8 cellular contexts compared by ENCODE assay signal in the genomic region with DNA sequence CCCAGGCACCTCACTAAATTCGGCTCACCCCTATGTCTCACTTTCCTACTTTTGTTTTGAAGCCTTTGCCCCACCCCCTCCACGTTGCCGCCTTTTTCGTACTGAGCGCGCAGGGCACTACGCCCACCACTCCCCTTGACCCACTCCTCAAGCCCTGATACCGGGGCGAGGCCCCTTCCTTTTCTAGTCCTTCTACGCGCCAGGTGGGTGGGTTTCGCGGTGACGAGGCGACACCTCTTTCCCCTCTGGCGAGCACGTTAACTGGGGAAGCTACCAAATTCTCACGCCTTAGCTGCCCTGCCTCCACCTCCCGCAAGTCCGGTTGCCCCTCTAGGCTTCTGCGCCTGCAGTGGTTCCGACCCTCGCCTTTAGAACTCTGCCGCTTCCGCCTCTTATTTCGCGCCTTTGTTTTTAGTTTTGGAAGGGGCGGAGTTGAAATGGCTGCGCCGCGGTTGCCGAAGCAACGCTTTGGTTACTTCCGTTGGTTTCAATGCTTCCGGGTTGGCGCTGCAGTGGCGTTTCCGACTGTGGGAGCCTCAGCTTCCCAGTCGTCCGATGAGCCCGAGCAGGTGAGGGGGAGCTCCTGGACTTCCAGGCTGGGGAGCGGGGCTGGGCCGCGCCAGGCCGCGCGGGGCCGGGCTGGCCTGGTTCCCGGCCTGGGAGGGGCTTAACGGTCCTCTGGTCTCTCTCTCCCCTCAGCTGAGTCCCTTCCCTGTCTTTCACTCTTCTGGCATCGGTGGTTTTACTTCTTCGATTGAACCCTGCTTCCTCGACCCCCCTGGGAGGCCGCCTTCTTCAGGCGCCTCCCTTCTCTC. TPM values are rescaled to one million over a fixed set of nuclear protein-coding genes. Genes with fewer than 3 reads are reported as not detected.
A peak's percentile ranks its signal among the peaks of the same experiment; 100 is the strongest.
DNase-seq lines count a peak whose midpoint lies in the region; ATAC-seq and TF ChIP-seq lines count a peak whose summit lies in the region.

A gene with protein sequence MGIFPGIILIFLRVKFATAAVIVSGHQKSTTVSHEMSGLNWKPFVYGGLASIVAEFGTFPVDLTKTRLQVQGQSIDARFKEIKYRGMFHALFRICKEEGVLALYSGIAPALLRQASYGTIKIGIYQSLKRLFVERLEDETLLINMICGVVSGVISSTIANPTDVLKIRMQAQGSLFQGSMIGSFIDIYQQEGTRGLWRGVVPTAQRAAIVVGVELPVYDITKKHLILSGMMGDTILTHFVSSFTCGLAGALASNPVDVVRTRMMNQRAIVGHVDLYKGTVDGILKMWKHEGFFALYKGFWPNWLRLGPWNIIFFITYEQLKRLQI (plus strand): TSS at position 512 of the 815 bp plus-strand sequence. CDS start 360 bp downstream, outside the sequence.

- peak; percentile 70 for DNase-seq in BE2C
- peak; percentile 60 for DNase-seq in NCI-H510A (lab: John Stamatoyannopoulos, UW)
- peak; percentile 39 to 51 for DNase-seq in activated CD4-positive, alpha-beta T cell treated with anti-CD3 and anti-CD28 coated beads for 24 hours (ENCODE audit: low read depth in 2 of 2)
- DNase-seq in chondrocyte (ENCODE audit: low spot score): no peak
- DNase-seq in kidney tubule cell (ENCODE audit: low spot score): peak; percentile 83
- DNase-seq in stimulated activated CD4-positive, alpha-beta T cell treated with anti-CD3 and anti-CD28 coated beads, Interleukin-2, amount 100 ng/mL, for 24 hours: peak; percentile 62 to 71

- H3K4me3 Mint-ChIP-seq in chondrocyte (ENCODE audit: unreplicated experiment): peak within 1 kb of the TSS; percentile 95

- peak within 1 kb of the TSS; percentile 80 for H3K4me3 ChIP-seq in BE2C (ENCODE audit: low read depth, low read length)

- no peaks in the 10 kb centered on the region for H3K27me3 ChIP-seq in BE2C

- peak; percentile 57 for TF ChIP-seq POLR2A in GM19193 (IDR thresholded peaks at IDR 0.05; ENCODE audit: extremely low read depth, insufficient read depth, insufficient read length)

- no peaks in the 10 kb centered on the region for H3K27me3 Mint-ChIP-seq in chondrocyte (ENCODE audit: low read depth)

- peak within 1 kb of the TSS; percentile 81 for H3K27ac Mint-ChIP-seq in chondrocyte (ENCODE audit: unreplicated experiment)

- TF ChIP-seq CTCF in BE2C (IDR thresholded peaks at IDR 0.05; ENCODE audit: low read depth, low read length) (no peak), chondrocyte (IDR thresholded peaks at IDR 0.05) (no peak)

- ATAC-seq in HG03378 (IDR thresholded peaks at IDR 0.05; ENCODE audit: unreplicated experiment): peak; percentile 95

- H3K9me3 ChIP-seq in BE2C: no peaks in the 10 kb centered on the region

- peaks cover 18% of the 10 kb centered on the region for H3K4me1 Mint-ChIP-seq in chondrocyte (ENCODE audit: low read depth)

- H3K9me3 Mint-ChIP-seq in chondrocyte (ENCODE audit: low read depth): no peaks in the 10 kb centered on the region

- no peaks in the 10 kb centered on the region for H3K36me3 ChIP-seq in BE2C

- H3K36me3 Mint-ChIP-seq in chondrocyte (ENCODE audit: low read depth): no peaks in the 10 kb centered on the region

- H3K4me1 ChIP-seq in BE2C: no peaks in the 10 kb centered on the region

RNA-seq across cellular contexts. Expression of the gene that starts here (rescaled TPM):
- polyA plus RNA-seq in BE2C (2012; ENCODE audit: insufficient read depth, insufficient read length, low read depth): 4.7 TPM
- 12.9 to 16.6 TPM (median 14.7 TPM) in 3 replicates for total RNA-seq in chondrocyte
